In the genomic region with DNA sequence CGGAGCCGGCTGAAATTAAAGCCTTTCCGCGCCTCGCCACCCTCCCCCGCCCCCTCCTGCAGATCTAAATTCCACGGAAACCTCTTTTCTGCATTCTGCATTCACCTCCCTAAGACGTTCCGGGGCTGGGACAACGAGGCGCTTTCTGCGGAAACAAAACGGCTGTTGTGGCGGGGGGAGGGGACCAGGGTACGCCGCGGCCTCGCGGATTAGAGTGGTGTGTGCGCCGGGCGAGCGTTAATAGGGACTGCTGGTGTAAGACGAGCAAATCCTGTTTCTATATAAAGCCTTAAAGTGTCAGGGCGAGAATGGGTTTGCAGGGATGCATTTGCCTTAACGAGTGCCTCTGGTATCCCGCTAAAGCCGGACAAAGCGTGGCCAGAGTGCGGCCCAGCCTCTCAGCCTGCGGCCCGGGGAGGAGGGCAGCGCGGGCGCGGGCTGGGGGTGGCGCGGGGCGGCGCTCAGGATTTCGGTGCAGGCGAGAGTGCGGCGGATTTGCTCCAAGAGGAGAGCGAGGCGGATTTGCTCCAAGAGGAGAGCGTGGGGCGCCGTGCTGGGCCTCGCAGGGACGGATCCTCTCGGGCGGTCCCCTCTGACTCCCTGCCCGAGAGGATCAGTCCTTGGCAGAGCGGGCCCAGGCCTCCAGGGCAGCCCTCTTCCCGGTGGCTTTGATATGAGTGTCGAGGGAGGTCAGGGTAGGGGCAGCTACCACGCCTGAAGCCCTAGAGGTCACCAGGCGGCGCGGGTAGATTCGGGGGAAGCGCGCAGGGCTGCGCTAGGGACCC, we compare ENCODE assay signal across 8 cellular contexts. TPM values are rescaled to one million over a fixed set of nuclear protein-coding genes. Genes with fewer than 3 reads are reported as not detected.
DNase-seq lines count a peak whose midpoint lies in the region; ATAC-seq and TF ChIP-seq lines count a peak whose summit lies in the region.

No MANE protein-coding gene starts in this region.

- H3K9me3 ChIP-seq in adipocyte (ENCODE audit: control insufficient read depth, low read length) (no peaks in the 10 kb centered on the region), right cardiac atrium (ENCODE audit: control insufficient read depth, low read length) (no peaks in the 10 kb centered on the region)

- peaks cover 67% of the 10 kb centered on the region for H3K79me2 ChIP-seq in ACC112 (ENCODE audit: control insufficient read depth, insufficient read depth, low read length, unreplicated experiment)

- H3K9ac ChIP-seq in adipocyte (ENCODE audit: low read length) (peak overlapping the region; percentile 97), rectal smooth muscle tissue (ENCODE audit: low read length) (peak overlapping the region; percentile 38)

- H3K4me3 ChIP-seq in ACC112 (ENCODE audit: low read depth, low read length) (peak overlapping the region; percentile 84), HFF-Myc (replicated peaks; ENCODE audit: low read depth, low read length) (peak overlapping the region; percentile 56), adipocyte (ENCODE audit: low read length) (peak overlapping the region; percentile 85), right cardiac atrium (ENCODE audit: low read length) (peak overlapping the region; percentile 91), rectal smooth muscle tissue (ENCODE audit: low read length) (peak overlapping the region; percentile 71)

- H3K27me3 ChIP-seq in ACC112 (ENCODE audit: insufficient read depth, low read length) (no peaks in the 10 kb centered on the region), adipocyte (replicated peaks; ENCODE audit: control insufficient read depth, insufficient read depth, low read length) (no peaks in the 10 kb centered on the region), right cardiac atrium (ENCODE audit: control insufficient read depth, insufficient read depth) (no peaks in the 10 kb centered on the region), rectal smooth muscle tissue (ENCODE audit: control insufficient read depth, insufficient read depth, low read length) (no peaks in the 10 kb centered on the region)

- ATAC-seq in right cardiac atrium: peak; percentile 3 to 6
- ATAC-seq in HG02763 (IDR thresholded peaks at IDR 0.05; ENCODE audit: unreplicated experiment): no peak

- peak overlapping the region; percentile 58 for H2AFZ ChIP-seq in ACC112 (ENCODE audit: low read length, unreplicated experiment)

- H3K36me3 ChIP-seq in ACC112 (ENCODE audit: insufficient read depth, low read length) (no peaks in the 10 kb centered on the region), adipocyte (ENCODE audit: control insufficient read depth, insufficient read depth, low read length, severe bottlenecking) (no peaks in the 10 kb centered on the region), rectal smooth muscle tissue (ENCODE audit: control insufficient read depth, insufficient read depth, low read length) (no peaks in the 10 kb centered on the region)

- TF ChIP-seq CTCF in HFF-Myc (IDR thresholded peaks at IDR 0.05; ENCODE audit: low read depth, low read length, missing control alignments): no peak

- H3K27ac ChIP-seq in ACC112 (ENCODE audit: low read depth, low read length) (peak overlapping the region; percentile 61), right cardiac atrium (ENCODE audit: low read length) (peak overlapping the region; percentile 95), rectal smooth muscle tissue (ENCODE audit: low read depth, low read length) (peak overlapping the region; percentile 85)

- DNase-seq in HFF-Myc (ENCODE audit: extremely low read depth, low read depth): no peak
- peak; percentile 67 for DNase-seq in adipocyte (ENCODE audit: low read depth)
- DNase-seq in right cardiac atrium: peak in 2 of 3 donors; percentile 83 to 84
- no peak for DNase-seq in NAMALWA (ENCODE audit: low spot score)
- DNase-seq in GDM1 (lab: John Stamatoyannopoulos, UW): no peak

- WGBS in right cardiac atrium: 16% methylated on average over 65 of the region's 65 CpGs

- H3K4me1 ChIP-seq in ACC112 (ENCODE audit: control insufficient read depth, insufficient read depth, low read length, unreplicated experiment) (peaks cover 47% of the 10 kb centered on the region), adipocyte (ENCODE audit: control insufficient read depth, insufficient read depth, low read length) (peaks cover 51% of the 10 kb centered on the region), right cardiac atrium (ENCODE audit: control insufficient read depth, insufficient read depth, low read length) (peaks cover 13% of the 10 kb centered on the region), rectal smooth muscle tissue (ENCODE audit: control insufficient read depth, insufficient read depth, low read length) (peaks cover 29% of the 10 kb centered on the region)

- intact Hi-C loops in right cardiac atrium (cut with DNase I): loop anchor here in 3 of 4 donors (5.0 kb wide), 1 partner anchor 82 kb away; no protein-coding TSS in a partner anchor

RNA-seq across cellular contexts. Expression of gene BAHCC1, which starts 5.1 kb away (rescaled TPM):
- 10 to 100 TPM in 2 of 4 donors, 1 to 10 TPM in 2; 8.3 to 12.8 (median 9.4) TPM for total RNA-seq in right cardiac atrium
- polyA plus RNA-seq in right cardiac atrium: 8.7 TPM

Comparison
In these comparisons a context has a peak if more than half of its experiments do, and no peak if none do; other contexts are left out.
1. DNase-seq: peak in adipocyte (single experiment) and right cardiac atrium (2 of 3); none in HFF-Myc (single experiment), NAMALWA (single experiment) and GDM1 (single experiment).
2. Peak in every context shown above with its lines, with median percentiles within 50 percentile points of each other: H3K27ac ChIP-seq and H3K4me3 ChIP-seq.